18 cellular contexts compared by ENCODE assay signal in the genomic region with DNA sequence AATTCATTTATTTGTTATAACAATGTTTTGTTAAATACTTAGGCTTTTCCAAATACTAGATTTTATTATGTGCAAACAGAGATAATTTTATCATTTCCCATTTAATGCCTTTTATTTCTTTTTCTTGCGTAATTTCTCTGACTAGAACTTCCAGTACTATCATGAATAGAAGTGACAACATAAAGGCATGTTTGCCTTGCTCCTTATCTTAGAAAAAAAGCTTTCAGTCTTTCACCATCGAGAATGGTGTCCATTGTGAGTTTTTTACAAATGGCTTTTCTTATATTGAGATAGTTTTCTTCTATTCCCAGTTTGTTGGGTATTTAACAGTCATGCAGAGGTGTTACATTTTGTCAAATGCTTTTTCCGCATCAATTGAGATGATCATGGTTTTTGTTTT.
DNase-seq lines count a peak whose midpoint lies in the region; ATAC-seq and TF ChIP-seq lines count a peak whose summit lies in the region.
"Had no signal": no experiment of that assay in that cellular context is flagged by ENCODE, and none has a peak within 500 bp of the region (broad histone marks: within the 10 kb centered on the region; RNA-seq: fewer than 3 reads in every experiment).

No MANE protein-coding gene starts in this region.

- peaks cover 0 to 31% (median 5%) of the 10 kb centered on the region in 4 donors for H3K4me1 ChIP-seq in right lobe of liver
- H3K4me1 ChIP-seq: Caco-2, HAP-1 had no signal

- intact Hi-C loops in right lobe of liver (cut with DNase I) = no loop called here

- peaks cover 7 to 9% of the 10 kb centered on the region in 2 donors for H3K9me3 Mint-ChIP-seq in stimulated activated naive CD8-positive, alpha-beta T cell treated with anti-CD3 and anti-CD28 coated beads, Interleukin-15, amount 100 ng/mL, for 72 hours
- H3K9me3 Mint-ChIP-seq: HFFc6 had no signal

- H3K27me3 ChIP-seq in right lobe of liver = no peaks in the 10 kb centered on the region

- no peak overlapping the region for H3K4me3 ChIP-seq in fibroblast of pulmonary artery (replicated peaks; ENCODE audit: low read depth, low read length)
- no peak overlapping the region for H3K4me3 ChIP-seq in right lobe of liver
- H3K4me3 ChIP-seq: GM12878, HAP-1 had no signal

- TF ChIP-seq CTCF in fibroblast of pulmonary artery (IDR thresholded peaks at IDR 0.05; ENCODE audit: low read length, missing control alignments) (no peak), right lobe of liver (IDR thresholded peaks at IDR 0.05) (no peak)

- H3K27me3 Mint-ChIP-seq in stimulated activated naive CD8-positive, alpha-beta T cell treated with anti-CD3 and anti-CD28 coated beads, Interleukin-15, amount 100 ng/mL, for 72 hours = no peaks in the 10 kb centered on the region
- H3K27me3 Mint-ChIP-seq: CD4-positive, CD25-positive, alpha-beta regulatory T cell had no signal

- DNase-seq in amniotic epithelial cell (ENCODE audit: low read depth) = peak; percentile 0
- DNase-seq in fibroblast of pulmonary artery (ENCODE audit: low read depth) = peak; percentile 3
- no peak for DNase-seq in right lobe of liver
- DNase-seq in stimulated activated naive CD8-positive, alpha-beta T cell treated with anti-CD3 and anti-CD28 coated beads, Interleukin-15, amount 100 ng/mL, for 72 hours = no peak
- no peak for DNase-seq in KBM-7
- DNase-seq: C1 segment of cervical spinal cord; Caco-2; CD4-positive, CD25-positive, alpha-beta regulatory T cell; CD8-positive, alpha-beta T cell; DMS 273 treated with DMSO at 0.1 percent for 48 hours; DMS79; EL; GDM1; GOT3; HFFc6 had no signal

- H3K4me1 Mint-ChIP-seq in stimulated activated naive CD8-positive, alpha-beta T cell treated with anti-CD3 and anti-CD28 coated beads, Interleukin-15, amount 100 ng/mL, for 72 hours = no peaks in the 10 kb centered on the region
- H3K4me1 Mint-ChIP-seq: CD4-positive, CD25-positive, alpha-beta regulatory T cell had no signal

- H3K4me3 Mint-ChIP-seq in stimulated activated naive CD8-positive, alpha-beta T cell treated with anti-CD3 and anti-CD28 coated beads, Interleukin-15, amount 100 ng/mL, for 72 hours = no peak overlapping the region
- H3K4me3 Mint-ChIP-seq: CD4-positive, CD25-positive, alpha-beta regulatory T cell; CD8-positive, alpha-beta T cell; HFFc6 had no signal

- in situ Hi-C loops in KBM-7 (cut with MboI; ENCODE audit: low pct_unique_long_range_greater_than_20kb, low sequenced_read_pairs) = no loop called here

- ATAC-seq in right lobe of liver = peak; percentile 54 to 81 (median 62)
- ATAC-seq in GM21786 (IDR thresholded peaks at IDR 0.05; ENCODE audit: unreplicated experiment) = no peak
- no peak for ATAC-seq in stimulated activated naive CD8-positive, alpha-beta T cell treated with anti-CD3 and anti-CD28 coated beads, Interleukin-15, amount 100 ng/mL, for 72 hours
- ATAC-seq: CD8-positive, alpha-beta T cell; GM12878 had no signal

- no peak for TF ChIP-seq POLR2A in right lobe of liver (IDR thresholded peaks at IDR 0.05)

- 23% methylated on average over 2 of the region's 3 CpGs for WGBS in right lobe of liver (ENCODE audit: insufficient coverage, low coverage, low lambda C conversion rate, missing lambda C conversion rate)

- H3K9me3 ChIP-seq in right lobe of liver = no peaks in the 10 kb centered on the region
- H3K9me3 ChIP-seq: HAP-1 had no signal

- H3K27ac Mint-ChIP-seq in stimulated activated naive CD8-positive, alpha-beta T cell treated with anti-CD3 and anti-CD28 coated beads, Interleukin-15, amount 100 ng/mL, for 72 hours = no peak overlapping the region
- H3K27ac Mint-ChIP-seq: CD4-positive, CD25-positive, alpha-beta regulatory T cell; CD8-positive, alpha-beta T cell; HFFc6 had no signal

- H3K36me3 ChIP-seq in right lobe of liver = no peaks in the 10 kb centered on the region
- H3K36me3 ChIP-seq: HAP-1 had no signal

- H3K27ac ChIP-seq in right lobe of liver = no peak overlapping the region

Comparison
In these comparisons a context has a peak if more than half of its experiments do, and no peak if none do; other contexts are left out.
1. DNase-seq: peak in amniotic epithelial cell (single experiment) and fibroblast of pulmonary artery (single experiment); none in right lobe of liver (0 of 3), stimulated activated naive CD8-positive, alpha-beta T cell treated with anti-CD3 and anti-CD28 coated beads, Interleukin-15, amount 100 ng/mL, for 72 hours (0 of 2) and KBM-7 (single experiment).
2. ATAC-seq: peak in right lobe of liver (4 of 4); none in GM21786 (single experiment) and stimulated activated naive CD8-positive, alpha-beta T cell treated with anti-CD3 and anti-CD28 coated beads, Interleukin-15, amount 100 ng/mL, for 72 hours (single experiment).